17 cellular contexts compared by ENCODE assay signal in genomic region chr17:72219824-72220473, GRCh38.
A peak's percentile ranks its signal among the peaks of the same experiment; 100 is the strongest.
DNase-seq lines count a peak whose midpoint lies in the region; ATAC-seq and TF ChIP-seq lines count a peak whose summit lies in the region.
"Had no signal": no experiment of that assay in that cellular context is flagged by ENCODE, and none has a peak within 500 bp of the region (broad histone marks: within the 10 kb centered on the region; RNA-seq: fewer than 3 reads in every experiment).

No MANE protein-coding gene starts in this region.

- H3K4me3 Mint-ChIP-seq in H9, result peak overlapping the region; percentile 61 to 84
- H3K4me3 Mint-ChIP-seq: naive thymus-derived CD8-positive, alpha-beta T cell; T-helper 1 cell treated with Interleukin-12 subunit alpha and Interleukin-12 subunit beta and Interleukin-4 antibody, amounts not matched to agents 30 μg/mL and 1 μg/mL, for 36 hours had no signal

- H3K14ac ChIP-seq in H9 (ENCODE audit: insufficient read depth, low read length), result no peak overlapping the region

- no peak overlapping the region for H2AK5ac ChIP-seq in H9 (ENCODE audit: insufficient read length, low read length)

- no peak overlapping the region for H3K4ac ChIP-seq in H9 (ENCODE audit: low read depth, low read length)

- no peak overlapping the region for H3K9ac ChIP-seq in H9 (ENCODE audit: extremely low read depth, insufficient read length, low read length)
- H3K9ac ChIP-seq in iPS-18a (ENCODE audit: low read length), result no peak overlapping the region

- intact Hi-C loops in psoas muscle (cut with DNase I), result no loop called here

- H3K27me3 Mint-ChIP-seq in H9 (ENCODE audit: low read depth), result peaks cover 97% of the 10 kb centered on the region

- no peaks in the 10 kb centered on the region for H3K36me3 Mint-ChIP-seq in H9 (ENCODE audit: insufficient read depth in 1 of 3, low read depth in 3 of 3)

- H2BK5ac ChIP-seq in H9 (ENCODE audit: insufficient read length, low read length), result no peak overlapping the region

- H4K8ac ChIP-seq in H9 (replicated peaks; ENCODE audit: insufficient read length, low read depth, low read length), result no peak overlapping the region

- ATAC-seq in HG02981 (IDR thresholded peaks at IDR 0.05; ENCODE audit: unreplicated experiment) (no peak), psoas muscle (no peak)
- ATAC-seq: naive thymus-derived CD8-positive, alpha-beta T cell had no signal

- H3K36me3 ChIP-seq in iPS-18a (ENCODE audit: control insufficient read depth, low read depth, low read length) (no peaks in the 10 kb centered on the region), osteoblast (ENCODE audit: insufficient read depth, low read length) (no peaks in the 10 kb centered on the region), psoas muscle (ENCODE audit: insufficient read depth in 1 of 2, low read depth in 1 of 2) (no peaks in the 10 kb centered on the region)
- H3K36me3 ChIP-seq: esophagus squamous epithelium, right lobe of liver had no signal

- H3K27ac ChIP-seq in H9 (ENCODE audit: insufficient read length, low read depth, low read length), result no peak overlapping the region
- no peak overlapping the region for H3K27ac ChIP-seq in iPS-18a (ENCODE audit: low read length)
- H3K27ac ChIP-seq in osteoblast (ENCODE audit: low read depth, low read length), result no peak overlapping the region
- H3K27ac ChIP-seq in psoas muscle, result no peak overlapping the region
- H3K27ac ChIP-seq: esophagus squamous epithelium, right lobe of liver had no signal

- no peak overlapping the region for H4K5ac ChIP-seq in H9 (ENCODE audit: insufficient read length, low read depth, low read length)

- no peak overlapping the region for H3K23ac ChIP-seq in H9 (ENCODE audit: insufficient read length, low read depth, low read length)

- DNase-seq in H9, result peak; percentile 46
- no peak for DNase-seq in astrocyte of the spinal cord (ENCODE audit: low read depth, low spot score)
- no peak for DNase-seq in osteoblast (ENCODE audit: insufficient read length, low spot score, missing footprints)
- no peak for DNase-seq in NCI-H510A treated with DMSO at 0.1 percent for 48 hours (lab: John Stamatoyannopoulos, UW)
- no peak for DNase-seq in GM19240 (ENCODE audit: insufficient read length, low spot score)
- no peak for DNase-seq in psoas muscle
- DNase-seq: activated CD4-positive, CD25-positive, alpha-beta regulatory T cell; activated CD8-positive, alpha-beta memory T cell treated with anti-CD3 and anti-CD28 coated beads for 24 hours; esophagus squamous epithelium; naive thymus-derived CD8-positive, alpha-beta T cell; NCI-H1417 treated with DMSO at 0.1 percent for 48 hours; NCI-H345; right lobe of liver; stimulated activated CD4-positive, alpha-beta T cell treated with anti-CD3 and anti-CD28 coated beads, Interleukin-2, amount 100 ng/mL, for 48 hours had no signal

- H3K18ac ChIP-seq in H9 (ENCODE audit: insufficient read length, low read depth, low read length), result no peak overlapping the region

- no peaks in the 10 kb centered on the region for H4K20me1 ChIP-seq in H9 (ENCODE audit: control insufficient read depth, insufficient read depth, insufficient read length)
- H4K20me1 ChIP-seq in osteoblast (ENCODE audit: insufficient read depth, low read length), result no peaks in the 10 kb centered on the region

- H3K4me1 Mint-ChIP-seq in H9, result peaks cover 48 to 60% of the 10 kb centered on the region in 2 experiments
- H3K4me1 Mint-ChIP-seq: naive thymus-derived CD8-positive, alpha-beta T cell had no signal

- H3K9me3 ChIP-seq in H9 (ENCODE audit: control insufficient read depth, low read depth, low read length), result no peaks in the 10 kb centered on the region
- no peaks in the 10 kb centered on the region for H3K9me3 ChIP-seq in iPS-18a (ENCODE audit: control insufficient read depth, low read depth, low read length)
- H3K9me3 ChIP-seq in osteoblast (ENCODE audit: low read depth, low read length), result no peaks in the 10 kb centered on the region
- no peaks in the 10 kb centered on the region for H3K9me3 ChIP-seq in psoas muscle
- H3K9me3 ChIP-seq: esophagus squamous epithelium, right lobe of liver had no signal

- H3K79me1 ChIP-seq in H9 (ENCODE audit: insufficient read depth, low read depth, low read length, poor library complexity, severe bottlenecking), result no peaks in the 10 kb centered on the region

- no peak overlapping the region for H2AFZ ChIP-seq in H9 (ENCODE audit: low read length)
- H2AFZ ChIP-seq in osteoblast (ENCODE audit: low read length), result no peak overlapping the region

- H3K27ac Mint-ChIP-seq in H9, result peak overlapping the region in 1 of 3 experiments; percentile 15; a peak in 1 of 7 replicates
- H3K27ac Mint-ChIP-seq: naive thymus-derived CD8-positive, alpha-beta T cell; T-helper 1 cell treated with Interleukin-12 subunit alpha and Interleukin-12 subunit beta and Interleukin-4 antibody, amounts not matched to agents 30 μg/mL and 1 μg/mL, for 36 hours had no signal

- peaks cover 8% of the 10 kb centered on the region for H3K23me2 ChIP-seq in H9 (ENCODE audit: insufficient read length, low read depth, low read length, poor library complexity, severe bottlenecking)

- no peak overlapping the region for H2BK20ac ChIP-seq in H9 (ENCODE audit: low read depth, low read length, poor library complexity, severe bottlenecking)

- no peak overlapping the region for H2BK12ac ChIP-seq in H9 (ENCODE audit: insufficient read length, low read depth, low read length)

- peak overlapping the region; percentile 8 for H3K4me3 ChIP-seq in astrocyte of the spinal cord (ENCODE audit: low read depth, low read length)
- H3K4me3 ChIP-seq in iPS-18a (ENCODE audit: low read length), result peak overlapping the region; percentile 47
- H3K4me3 ChIP-seq in osteoblast (ENCODE audit: insufficient read depth, low read length), result peak overlapping the region; percentile 28
- H3K4me3 ChIP-seq in psoas muscle, result no peak overlapping the region
- H3K4me3 ChIP-seq: right lobe of liver had no signal

- H3K4me1 ChIP-seq in H9 (ENCODE audit: insufficient read depth, low read length) (peaks cover 10% of the 10 kb centered on the region), iPS-18a (ENCODE audit: control insufficient read depth, low read depth, low read length) (peaks cover 27% of the 10 kb centered on the region), osteoblast (ENCODE audit: insufficient read depth, low read length) (no peaks in the 10 kb centered on the region), psoas muscle (no peaks in the 10 kb centered on the region)
- H3K4me1 ChIP-seq: right lobe of liver had no signal

- in situ Hi-C loops in astrocyte of the spinal cord (cut with HindIII; ENCODE audit: low sequenced_read_pairs), result no loop called here

- H3K56ac ChIP-seq in H9 (ENCODE audit: insufficient read length, low read depth, low read length), result no peak overlapping the region

- no peak overlapping the region for H3T11ph ChIP-seq in H9 (ENCODE audit: low read length)

- H3K79me2 ChIP-seq in H9 (ENCODE audit: insufficient read depth, low read length) (no peaks in the 10 kb centered on the region), osteoblast (ENCODE audit: insufficient read depth, low read length) (no peaks in the 10 kb centered on the region)

- peaks cover 0 to 5% of the 10 kb centered on the region in 2 experiments; a peak in 2 of 5 replicates for H3K9me3 Mint-ChIP-seq in H9

- H4K91ac ChIP-seq in H9 (ENCODE audit: insufficient read length, low read depth, low read length), result no peak overlapping the region

- no CpG with 5 or more reads among the region's 22 CpGs for WGBS in H9 (ENCODE audit: extremely low coverage, insufficient read length, low lambda C conversion rate)
- 1 to 2% (median 2%) methylated on average over 22 of the region's 22 CpGs for WGBS in psoas muscle, 3 donors

- no peak for TF ChIP-seq CTCF in H9 (conservative IDR thresholded peaks at IDR 0.05)
- TF ChIP-seq CTCF in astrocyte of the spinal cord (IDR thresholded peaks at IDR 0.05; ENCODE audit: low read depth, low read length), result no peak
- no peak for TF ChIP-seq CTCF in osteoblast (IDR thresholded peaks at IDR 0.05; ENCODE audit: extremely low read depth, low read depth, low read length)
- no peak for TF ChIP-seq CTCF in psoas muscle (IDR thresholded peaks at IDR 0.05)

- H3K4me2 ChIP-seq in H9 (ENCODE audit: insufficient read depth, insufficient read length, low read length), result peak overlapping the region; percentile 65
- H3K4me2 ChIP-seq in osteoblast (ENCODE audit: insufficient read depth, low read length), result no peak overlapping the region

- no peak overlapping the region for H2BK15ac ChIP-seq in H9 (ENCODE audit: low read depth, low read length)

- H3K27me3 ChIP-seq in H9 (ENCODE audit: insufficient read depth, low read length), result peaks cover 30% of the 10 kb centered on the region; the same call in 1 of the 2 replicates
- peaks cover 59% of the 10 kb centered on the region for H3K27me3 ChIP-seq in iPS-18a (ENCODE audit: control insufficient read depth, insufficient read depth, low read length)
- H3K27me3 ChIP-seq in osteoblast (ENCODE audit: insufficient read depth, low read length), result peaks cover 51% of the 10 kb centered on the region
- H3K27me3 ChIP-seq in psoas muscle (ENCODE audit: insufficient read depth in 3 of 3, low read length in 2 of 3), result peaks cover 10 to 29% (median 16%) of the 10 kb centered on the region in 3 donors
- H3K27me3 ChIP-seq: right lobe of liver had no signal

- no peak overlapping the region for H2BK120ac ChIP-seq in H9 (ENCODE audit: low read depth, low read length, poor library complexity, severe bottlenecking)
